Comparison of ENCODE assay signal across 22 cellular contexts in the genomic region with DNA sequence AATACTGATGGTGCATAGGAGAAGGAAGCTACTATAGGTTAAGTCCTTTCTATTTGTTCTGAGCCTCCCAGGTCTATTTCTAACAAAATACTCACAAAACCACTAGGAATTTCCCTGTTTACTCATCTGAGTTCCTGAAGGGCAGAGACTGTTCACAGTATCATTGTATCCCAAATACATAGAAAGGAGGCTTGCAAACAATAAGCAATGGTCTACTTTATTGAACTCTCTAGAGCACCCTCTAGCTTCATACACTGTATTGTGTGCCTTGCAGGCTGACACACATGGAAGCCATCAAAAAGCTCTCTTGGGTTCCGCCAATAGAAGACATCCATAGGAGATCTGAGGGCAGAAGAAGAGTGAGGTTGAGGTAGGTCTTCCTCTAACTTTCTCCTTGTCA.
A peak's percentile ranks its signal among the peaks of the same experiment; 100 is the strongest.
DNase-seq lines count a peak whose midpoint lies in the region; TF ChIP-seq lines count a peak whose summit lies in the region.
"Had no signal": no experiment of that assay in that cellular context is flagged by ENCODE, and none has a peak within 500 bp of the region (broad histone marks: within the 10 kb centered on the region; RNA-seq: fewer than 3 reads in every experiment).

No MANE protein-coding gene starts in this region.

- H3K4me3 ChIP-seq in NB4 (ENCODE audit: low read depth, low read length): no peak overlapping the region
- H3K4me3 ChIP-seq: MG63 had no signal

- H3K27ac Mint-ChIP-seq in chondrocyte (ENCODE audit: unreplicated experiment): no peak overlapping the region
- H3K27ac Mint-ChIP-seq: IgD-negative memory B cell, T-cell had no signal

- DNase-seq in ELR (ENCODE audit: low read depth): peak; percentile 54
- peak; percentile 43 for DNase-seq in H4 (ENCODE audit: low spot score)
- peak; percentile 4 for DNase-seq in NB4 (ENCODE audit: low read depth)
- DNase-seq in chondrocyte (ENCODE audit: low spot score): no peak
- DNase-seq in SKM-1 (lab: John Stamatoyannopoulos, UW; ENCODE audit: unreplicated experiment): no peak
- DNase-seq in stimulated activated naive CD4-positive, alpha-beta T cell treated with Interleukin-2 at 50 U/mL for 16 hours (lab: John Stamatoyannopoulos, UW): no peak
- DNase-seq in LoVo (ENCODE audit: low spot score): no peak
- DNase-seq: AML-193, GDM1, Karpas-422, MG63, NCI-H1092 treated with DMSO at 0.1 percent for 48 hours, NCI-H2107, NCI-H226, NCI-H774, PC-3, RPMI8226, SHP77 treated with DMSO at 0.1 percent for 48 hours, SK-N-SH, T-cell, T-helper 9 cell had no signal

- H3K4me1 Mint-ChIP-seq in chondrocyte (ENCODE audit: low read depth): no peaks in the 10 kb centered on the region
- H3K4me1 Mint-ChIP-seq: IgD-negative memory B cell, T-cell had no signal

- no peak for TF ChIP-seq POLR2A in NB4 (IDR thresholded peaks at IDR 0.05; ENCODE audit: extremely low read depth, insufficient read length)

- TF ChIP-seq CTCF in NB4 (IDR thresholded peaks at IDR 0.05; ENCODE audit: low read depth, low read length) (no peak), chondrocyte (IDR thresholded peaks at IDR 0.05) (peak; percentile 23)

- no peaks in the 10 kb centered on the region for H3K9me3 Mint-ChIP-seq in chondrocyte (ENCODE audit: low read depth)

- no peaks in the 10 kb centered on the region for H3K27me3 Mint-ChIP-seq in chondrocyte (ENCODE audit: low read depth)
- H3K27me3 Mint-ChIP-seq: IgD-negative memory B cell, T-cell had no signal

- no peaks in the 10 kb centered on the region for H3K36me3 Mint-ChIP-seq in chondrocyte (ENCODE audit: low read depth)
- H3K36me3 Mint-ChIP-seq: T-cell had no signal

- no peak overlapping the region for H3K4me3 Mint-ChIP-seq in chondrocyte (ENCODE audit: unreplicated experiment)
- H3K4me3 Mint-ChIP-seq: IgD-negative memory B cell, T-cell had no signal

Comparison
In these comparisons a context has a peak if more than half of its experiments do, and no peak if none do; other contexts are left out.
1. DNase-seq: peak in ELR (single experiment), H4 (single experiment) and NB4 (single experiment); none in chondrocyte (single experiment), SKM-1 (single experiment), stimulated activated naive CD4-positive, alpha-beta T cell treated with Interleukin-2 at 50 U/mL for 16 hours (single experiment) and LoVo (single experiment).